In the genomic region with DNA sequence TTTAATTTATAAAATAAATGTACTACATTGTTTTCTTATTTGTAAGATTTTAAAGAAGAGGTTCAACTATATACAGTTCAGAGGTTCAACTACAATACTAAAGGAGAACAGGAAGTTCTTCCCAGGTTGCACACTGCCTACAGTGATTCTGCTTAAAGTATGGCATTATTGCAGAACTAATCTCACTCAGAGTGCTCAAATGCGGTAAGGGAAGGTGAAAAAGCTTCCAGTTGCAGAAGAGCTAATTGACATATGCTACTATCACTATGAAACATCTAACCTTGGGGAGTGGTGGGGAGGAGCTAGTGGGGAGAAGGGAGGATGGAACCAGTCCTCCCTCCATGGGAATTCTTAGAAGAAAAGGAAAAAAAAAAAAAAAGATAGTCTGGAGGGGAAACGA, we compare ENCODE assay signal across 21 cellular contexts. TPM values are rescaled to one million over a fixed set of nuclear protein-coding genes. Genes with fewer than 3 reads are reported as not detected.
DNase-seq lines count a peak whose midpoint lies in the region; ATAC-seq, FAIRE-seq and TF ChIP-seq lines count a peak whose summit lies in the region.
"Had no signal": no experiment of that assay in that cellular context is flagged by ENCODE, and none has a peak within 500 bp of the region (broad histone marks: within the 10 kb centered on the region; RNA-seq: fewer than 3 reads in every experiment).

No MANE protein-coding gene starts in this region.

- H3K27ac ChIP-seq in pancreas, result no peak overlapping the region

- ATAC-seq in GM18868 (IDR thresholded peaks at IDR 0.05; ENCODE audit: unreplicated experiment) (peak; percentile 65), WTC11 (no peak), T-helper 17 cell (no peak), pancreas (no peak)

- TF ChIP-seq CTCF in WTC11 (IDR thresholded peaks at IDR 0.05) (no peak), pancreas (IDR thresholded peaks at IDR 0.05) (no peak)

- H3K4me1 Mint-ChIP-seq in WTC11 (peaks cover 12% of the 10 kb centered on the region), T-helper 17 cell (no peaks in the 10 kb centered on the region)
- H3K4me1 Mint-ChIP-seq: B cell; CD4-positive, alpha-beta memory T cell had no signal

- H3K4me1 ChIP-seq in pancreas, result no peaks in the 10 kb centered on the region

- CTCF ChIA-PET in WTC11 (lab: Charles Lee), result interaction anchor here (0.6 kb wide), 1 partner anchor 89 kb away, joined by 4 read pairs; no protein-coding TSS in a partner anchor

- FAIRE-seq in pancreas (lab: Jason Lieb, UNC), result no peak
- FAIRE-seq: A204.1, D721Med, G401.6 had no signal

- H3K9me3 Mint-ChIP-seq in WTC11, result peaks cover 23% of the 10 kb centered on the region

- H3K4me3 ChIP-seq in pancreas, result no peak overlapping the region

- DNase-seq in NCI-H526 (lab: John Stamatoyannopoulos, UW), result peak; percentile 57 to 67
- DNase-seq in WTC11 (ENCODE audit: low spot score), result no peak
- DNase-seq in T-helper 17 cell, result no peak
- no peak for DNase-seq in SW 1271 (lab: John Stamatoyannopoulos, UW)
- no peak for DNase-seq in SK-N-DZ (ENCODE audit: low spot score)
- DNase-seq in pancreas, result no peak
- DNase-seq: C1 segment of cervical spinal cord; CD4-positive, alpha-beta memory T cell; COR-L47; DMS153; DMS79 treated with DMSO at 0.1 percent for 48 hours; EL; GOT3; H9; IMR-90; KBM-7 had no signal

- H3K4me3 Mint-ChIP-seq in WTC11 (no peak overlapping the region), T-helper 17 cell (no peak overlapping the region)
- H3K4me3 Mint-ChIP-seq: B cell; CD4-positive, alpha-beta memory T cell; H9 had no signal

- H3K27me3 ChIP-seq in pancreas, result no peaks in the 10 kb centered on the region

- 34 to 35% methylated on average over 2 of the region's 2 CpGs for WGBS in pancreas, 2 donors

- no peak overlapping the region for H3K27ac Mint-ChIP-seq in WTC11
- no peak overlapping the region for H3K27ac Mint-ChIP-seq in T-helper 17 cell
- H3K27ac Mint-ChIP-seq: B cell; CD4-positive, alpha-beta memory T cell had no signal

- intact Hi-C loops in pancreas (cut with DNase I), result no loop called here

- no peaks in the 10 kb centered on the region for H3K36me3 ChIP-seq in pancreas

- H3K27me3 Mint-ChIP-seq in WTC11 (ENCODE audit: low read depth) (no peaks in the 10 kb centered on the region; the same call in 1 of the 2 replicates), T-helper 17 cell (peaks cover 22% of the 10 kb centered on the region)

- H3K36me3 Mint-ChIP-seq in WTC11 (peaks cover 7% of the 10 kb centered on the region; the same call in 1 of the 2 replicates), T-helper 17 cell (ENCODE audit: low read depth) (no peaks in the 10 kb centered on the region)
- H3K36me3 Mint-ChIP-seq: CD4-positive, alpha-beta memory T cell had no signal

- POLR2A ChIA-PET in WTC11 (lab: Charles Lee), result no interaction called here

- no peaks in the 10 kb centered on the region for H3K9me3 ChIP-seq in T-helper 17 cell (ENCODE audit: control insufficient read depth, low read length, poor library complexity, severe bottlenecking)
- H3K9me3 ChIP-seq in pancreas, result no peaks in the 10 kb centered on the region

TF ChIP-seq in WTC11, 78 proteins besides CTCF, POLR2A, EP300 and RAD21:
- peak; percentile 32; the same call in 1 of the 2 replicates for TF ChIP-seq ZNF263 (CRISPR knock-in tag; IDR thresholded peaks at IDR 0.05; ENCODE audit: low read depth)
- TF ChIP-seq, protein P1, sequence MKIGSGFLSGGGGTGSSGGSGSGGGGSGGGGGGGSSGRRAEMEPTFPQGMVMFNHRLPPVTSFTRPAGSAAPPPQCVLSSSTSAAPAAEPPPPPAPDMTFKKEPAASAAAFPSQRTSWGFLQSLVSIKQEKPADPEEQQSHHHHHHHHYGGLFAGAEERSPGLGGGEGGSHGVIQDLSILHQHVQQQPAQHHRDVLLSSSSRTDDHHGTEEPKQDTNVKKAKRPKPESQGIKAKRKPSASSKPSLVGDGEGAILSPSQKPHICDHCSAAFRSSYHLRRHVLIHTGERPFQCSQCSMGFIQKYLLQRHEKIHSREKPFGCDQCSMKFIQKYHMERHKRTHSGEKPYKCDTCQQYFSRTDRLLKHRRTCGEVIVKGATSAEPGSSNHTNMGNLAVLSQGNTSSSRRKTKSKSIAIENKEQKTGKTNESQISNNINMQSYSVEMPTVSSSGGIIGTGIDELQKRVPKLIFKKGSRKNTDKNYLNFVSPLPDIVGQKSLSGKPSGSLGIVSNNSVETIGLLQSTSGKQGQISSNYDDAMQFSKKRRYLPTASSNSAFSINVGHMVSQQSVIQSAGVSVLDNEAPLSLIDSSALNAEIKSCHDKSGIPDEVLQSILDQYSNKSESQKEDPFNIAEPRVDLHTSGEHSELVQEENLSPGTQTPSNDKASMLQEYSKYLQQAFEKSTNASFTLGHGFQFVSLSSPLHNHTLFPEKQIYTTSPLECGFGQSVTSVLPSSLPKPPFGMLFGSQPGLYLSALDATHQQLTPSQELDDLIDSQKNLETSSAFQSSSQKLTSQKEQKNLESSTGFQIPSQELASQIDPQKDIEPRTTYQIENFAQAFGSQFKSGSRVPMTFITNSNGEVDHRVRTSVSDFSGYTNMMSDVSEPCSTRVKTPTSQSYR (CRISPR knock-in tag; IDR thresholded peaks at IDR 0.05), result no peak

RNA-seq across cellular contexts. Expression of a gene that starts 32.1 kb away (rescaled TPM):
- total RNA-seq in WTC11 (2021) (4.9 to 5.9 TPM (median 5.0 TPM) in 3 replicates), T-helper 17 cell (10 to 100 TPM in 1 of 2 donors, 1 to 10 TPM in 1; 7.4 to 10.4 TPM), pancreas (1 to 10 TPM; 3.0 to 9.5 (median 5.5) TPM)
- 0.56 and 1.6 TPM in 2 replicates for polyA plus RNA-seq in SK-N-DZ (2014; cell fraction: cytosol; rRNA removed)
- polyA plus RNA-seq in SK-N-DZ (2014; cell fraction: nucleus; rRNA removed), result 0.18 and 0.59 TPM in 2 replicates
- 1 to 10 TPM; 4.6 to 6.2 TPM for polyA plus RNA-seq in pancreas

Comparison
In these comparisons a context has a peak if more than half of its experiments do, and no peak if none do; other contexts are left out.
1. DNase-seq: peak in NCI-H526 (2 of 2); none in WTC11 (single experiment), T-helper 17 cell (0 of 3), SW 1271 (0 of 2), SK-N-DZ (single experiment) and pancreas (0 of 6).